In the genomic region with DNA sequence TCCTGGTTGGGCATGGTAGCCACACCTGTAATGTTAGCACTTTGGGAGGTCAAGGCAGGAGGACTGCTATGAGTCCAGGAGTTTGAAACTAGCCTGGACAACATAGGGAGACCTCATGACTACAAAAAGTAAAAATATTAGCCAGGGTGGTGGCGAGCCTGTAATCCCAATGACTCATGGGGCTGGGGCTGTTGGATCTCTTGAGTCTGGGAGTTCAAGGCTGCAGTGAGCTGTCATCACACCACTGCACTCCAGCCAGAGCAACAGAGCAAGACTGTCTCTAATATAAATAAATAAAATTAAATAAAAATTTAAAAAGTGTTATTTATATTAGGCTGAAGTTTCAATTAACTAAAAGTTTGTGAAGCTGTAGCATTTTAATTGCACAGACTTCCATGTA, we compare ENCODE assay signal across 8 cellular contexts.
"Had no signal": no experiment of that assay in that cellular context is flagged by ENCODE, and none has a peak within 500 bp of the region (broad histone marks: within the 10 kb centered on the region; RNA-seq: fewer than 3 reads in every experiment).

No MANE protein-coding gene starts in this region.

- H3K4me3 ChIP-seq: K562 had no signal

- H3K27ac ChIP-seq: HL-60, KMS-11 had no signal

- FAIRE-seq: HepG2, HTR-8/SVneo, K562 had no signal

- DNase-seq: IMR-90, KBM-7, KG1 had no signal
